8 cellular contexts compared by ENCODE assay signal in the genomic region with DNA sequence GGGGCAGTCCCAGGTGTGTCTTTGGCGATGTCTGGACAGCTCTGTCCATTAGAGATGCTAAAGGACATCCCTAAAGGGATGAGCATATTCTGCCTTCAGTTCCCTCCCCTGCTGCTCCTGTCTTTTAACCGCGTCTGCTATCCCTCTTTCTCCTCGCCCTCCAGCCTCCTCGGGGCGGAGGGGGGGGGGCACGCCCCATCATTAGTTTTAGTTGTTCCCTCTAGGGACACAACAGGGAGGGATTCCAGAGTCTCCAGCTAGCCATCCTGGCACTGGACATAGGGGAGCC. TPM values are rescaled to one million over a fixed set of nuclear protein-coding genes. Genes with fewer than 3 reads are reported as not detected.
DNase-seq lines count a peak whose midpoint lies in the region; ATAC-seq and TF ChIP-seq lines count a peak whose summit lies in the region.

No MANE protein-coding gene starts in this region.

- peaks cover 28% of the 10 kb centered on the region for H3K4me1 Mint-ChIP-seq in activated CD8-positive, alpha-beta T cell treated with anti-CD3 and anti-CD28 coated beads, Interleukin-2, amount 10 ng/mL, durations not matched to agents 7 days and 5 days (ENCODE audit: low read depth)
- peaks cover 30% of the 10 kb centered on the region for H3K4me1 Mint-ChIP-seq in stimulated activated memory B cell treated with anti-CD40 and anti-IgM and Interleukin-4, amounts not matched to agents 10 μg/mL and 1 μg/mL and 100 μg/mL, for 72 hours

- H3K27me3 ChIP-seq in iPS-15b (ENCODE audit: control insufficient read depth, insufficient read depth, low read length), result peaks cover 19% of the 10 kb centered on the region

- CTCF ChIA-PET in HEK293 (lab: Yijun Ruan, JAX), result interaction anchor here (0.6 to 1.9 kb wide), 3 partner anchors 11 to 1235 kb away, joined by 3 to 8 read pairs (median 3); no protein-coding TSS in a partner anchor
- CTCF ChIA-PET in activated CD8-positive, alpha-beta T cell treated with anti-CD3 and anti-CD28 coated beads, Interleukin-2, amount 10 ng/mL, durations not matched to agents 7 days and 5 days (lab: Charles Lee), result interaction anchor here (0.6 to 4.7 kb wide), 7 partner anchors 10 to 227 kb away, joined by 3 to 47 read pairs (median 3); no protein-coding TSS in a partner anchor

- H3K4me1 ChIP-seq in HEK293 (ENCODE audit: control insufficient read depth, insufficient read depth, low read length) (peaks cover 6% of the 10 kb centered on the region; the same call in 1 of the 2 replicates), iPS-15b (ENCODE audit: control insufficient read depth, insufficient read depth, low read length) (peaks cover 6% of the 10 kb centered on the region)

- peak; percentile 1 for ATAC-seq in activated CD8-positive, alpha-beta T cell treated with anti-CD3 and anti-CD28 coated beads, Interleukin-2, amount 10 ng/mL, durations not matched to agents 7 days and 5 days
- ATAC-seq in stimulated activated memory B cell treated with anti-CD40 and anti-IgM and Interleukin-4, amounts not matched to agents 10 μg/mL and 1 μg/mL and 100 μg/mL, for 72 hours, result no peak
- no peak for ATAC-seq in GM21717 (IDR thresholded peaks at IDR 0.05; ENCODE audit: unreplicated experiment)

- peaks cover 10% of the 10 kb centered on the region for H3K27me3 Mint-ChIP-seq in activated CD8-positive, alpha-beta T cell treated with anti-CD3 and anti-CD28 coated beads, Interleukin-2, amount 10 ng/mL, durations not matched to agents 7 days and 5 days (ENCODE audit: low read depth)
- H3K27me3 Mint-ChIP-seq in stimulated activated memory B cell treated with anti-CD40 and anti-IgM and Interleukin-4, amounts not matched to agents 10 μg/mL and 1 μg/mL and 100 μg/mL, for 72 hours, result no peaks in the 10 kb centered on the region

- no peak for TF ChIP-seq CTCF in HEK293 (tag by site-specific recombination; IDR thresholded peaks at IDR 0.05)

- no peak for DNase-seq in activated CD8-positive, alpha-beta T cell treated with anti-CD3 and anti-CD28 coated beads, Interleukin-2, amount 10 ng/mL, durations not matched to agents 7 days and 5 days
- DNase-seq in HK-2 (ENCODE audit: unreplicated experiment) (no peak), pons (ENCODE audit: low spot score) (no peak), SHP77 (lab: John Stamatoyannopoulos, UW) (no peak)

- H3K9me3 ChIP-seq in HEK293 (ENCODE audit: control insufficient read depth, insufficient read depth, low read depth, low read length) (no peaks in the 10 kb centered on the region), iPS-15b (ENCODE audit: control insufficient read depth, insufficient read depth, low read length) (no peaks in the 10 kb centered on the region)

- peaks cover 10 to 35% of the 10 kb centered on the region in 2 experiments; a peak in 2 of 3 replicates for H3K36me3 ChIP-seq in HEK293 (ENCODE audit: control insufficient read depth in 2 of 2, insufficient read depth in 1 of 2, low read length in 2 of 2)
- peaks cover 11% of the 10 kb centered on the region for H3K36me3 ChIP-seq in iPS-15b (ENCODE audit: control insufficient read depth, insufficient read depth, low read length)

- peak overlapping the region; percentile 86 for H3K4me3 Mint-ChIP-seq in activated CD8-positive, alpha-beta T cell treated with anti-CD3 and anti-CD28 coated beads, Interleukin-2, amount 10 ng/mL, durations not matched to agents 7 days and 5 days
- H3K4me3 Mint-ChIP-seq in stimulated activated memory B cell treated with anti-CD40 and anti-IgM and Interleukin-4, amounts not matched to agents 10 μg/mL and 1 μg/mL and 100 μg/mL, for 72 hours, result peak overlapping the region; percentile 96

- H3K27ac Mint-ChIP-seq in activated CD8-positive, alpha-beta T cell treated with anti-CD3 and anti-CD28 coated beads, Interleukin-2, amount 10 ng/mL, durations not matched to agents 7 days and 5 days, result peak overlapping the region; percentile 93
- H3K27ac Mint-ChIP-seq in stimulated activated memory B cell treated with anti-CD40 and anti-IgM and Interleukin-4, amounts not matched to agents 10 μg/mL and 1 μg/mL and 100 μg/mL, for 72 hours, result peak overlapping the region; percentile 88

- H3K36me3 Mint-ChIP-seq in activated CD8-positive, alpha-beta T cell treated with anti-CD3 and anti-CD28 coated beads, Interleukin-2, amount 10 ng/mL, durations not matched to agents 7 days and 5 days (ENCODE audit: low read depth), result peaks cover 31% of the 10 kb centered on the region
- peaks cover 14% of the 10 kb centered on the region for H3K36me3 Mint-ChIP-seq in stimulated activated memory B cell treated with anti-CD40 and anti-IgM and Interleukin-4, amounts not matched to agents 10 μg/mL and 1 μg/mL and 100 μg/mL, for 72 hours

- H3K9ac ChIP-seq in iPS-15b (ENCODE audit: low read depth, low read length), result no peak overlapping the region

- H3K9me3 Mint-ChIP-seq in activated CD8-positive, alpha-beta T cell treated with anti-CD3 and anti-CD28 coated beads, Interleukin-2, amount 10 ng/mL, durations not matched to agents 7 days and 5 days (ENCODE audit: insufficient read depth), result no peaks in the 10 kb centered on the region
- H3K9me3 Mint-ChIP-seq in stimulated activated memory B cell treated with anti-CD40 and anti-IgM and Interleukin-4, amounts not matched to agents 10 μg/mL and 1 μg/mL and 100 μg/mL, for 72 hours, result no peaks in the 10 kb centered on the region

- H3K27ac ChIP-seq in HEK293 (ENCODE audit: extremely low read depth, low read depth, low read length), result peak overlapping the region; percentile 40; the same call in 1 of the 2 replicates

- POLR2A ChIA-PET in HEK293 (lab: Yijun Ruan, JAX), result no interaction called here
- POLR2A ChIA-PET in activated CD8-positive, alpha-beta T cell treated with anti-CD3 and anti-CD28 coated beads, Interleukin-2, amount 10 ng/mL, durations not matched to agents 7 days and 5 days (lab: Charles Lee), result interaction anchor here (0.6 to 3.0 kb wide), 2 partner anchors 9 to 1409 kb away, joined by 5 to 27 read pairs; no protein-coding TSS in a partner anchor

- H3K4me3 ChIP-seq in HEK293 (ENCODE audit: low read depth, low read length) (peak overlapping the region; percentile 58), iPS-15b (ENCODE audit: low read depth, low read length) (peak overlapping the region; percentile 95)

TF ChIP-seq in HEK293, 187 proteins besides CTCF, POLR2A, EP300 and RAD21:
- 0 out of 2 replicates have a peak, but pooled peaks have one; percentile 48 for TF ChIP-seq ZNF335 (tag by site-specific recombination; conservative IDR thresholded peaks at IDR 0.05)
- TF ChIP-seq SP3 (tag by site-specific recombination; IDR thresholded peaks at IDR 0.05), result 0 out of 2 replicates have a peak, but pooled peaks have one; percentile 34
- TF ChIP-seq ZNF10 (tag by site-specific recombination; IDR thresholded peaks at IDR 0.05), result no peak
- TF ChIP-seq KLF16 (tag by site-specific recombination; IDR thresholded peaks at IDR 0.05), result 0 out of 2 replicates have a peak, but pooled peaks have one; percentile 1
- TF ChIP-seq OSR2 (tag by site-specific recombination; IDR thresholded peaks at IDR 0.05), result no peak
- peak; percentile 47; the same call in 1 of the 2 replicates for TF ChIP-seq KLF1 (tag by site-specific recombination; IDR thresholded peaks at IDR 0.05)
- no peak for TF ChIP-seq ZNF416 (tag by site-specific recombination; IDR thresholded peaks at IDR 0.05)

RNA-seq across cellular contexts. Expression of a gene that starts 1.1 kb away (rescaled TPM):
- 10 to 100 TPM; 49.7 to 50.1 TPM for total RNA-seq in activated CD8-positive, alpha-beta T cell treated with anti-CD3 and anti-CD28 coated beads, Interleukin-2, amount 10 ng/mL, durations not matched to agents 7 days and 5 days
